8 cellular contexts compared by ENCODE assay signal in the genomic region with DNA sequence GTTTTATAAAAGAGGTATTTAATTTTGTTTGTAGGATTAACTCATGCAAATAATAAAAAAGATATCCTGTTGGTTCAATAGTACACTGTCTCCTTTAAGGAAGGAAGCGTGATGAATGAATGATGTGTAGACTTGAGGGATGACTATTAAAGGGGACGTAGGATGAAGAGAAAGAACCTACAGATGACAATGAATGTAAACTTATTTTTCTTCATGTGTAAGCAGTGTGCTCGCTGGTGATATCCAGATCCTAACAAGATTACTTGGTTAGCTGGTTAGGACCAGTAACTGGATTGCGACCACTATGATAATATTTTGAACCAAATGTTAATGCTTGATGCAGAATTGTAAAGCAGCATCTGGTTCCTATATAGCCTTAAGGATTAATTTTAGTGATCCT. TPM values are rescaled to one million over a fixed set of nuclear protein-coding genes. Genes with fewer than 3 reads are reported as not detected.
DNase-seq lines count a peak whose midpoint lies in the region; ATAC-seq, FAIRE-seq and TF ChIP-seq lines count a peak whose summit lies in the region.

No MANE protein-coding gene starts in this region.

- no peak overlapping the region for H3K27ac ChIP-seq in OCI-LY7 (ENCODE audit: low read depth, low read length, poor library complexity, severe bottlenecking)
- H3K27ac ChIP-seq in epithelial cell of prostate, result peak overlapping the region; percentile 98
- peak overlapping the region; percentile 99 for H3K27ac ChIP-seq in psoas muscle

- no peak for ATAC-seq in psoas muscle
- ATAC-seq in GM21360 (IDR thresholded peaks at IDR 0.05; ENCODE audit: unreplicated experiment), result no peak

- intact Hi-C loops in OCI-LY7 (cut with micrococcal nuclease; ENCODE audit: unreplicated experiment), result no loop called here
- intact Hi-C loops in psoas muscle (cut with DNase I), result no loop called here

- TF ChIP-seq CTCF in OCI-LY7 (conservative IDR thresholded peaks at IDR 0.05; ENCODE audit: low read length), result no peak
- TF ChIP-seq CTCF in psoas muscle (IDR thresholded peaks at IDR 0.05), result no peak

- peaks cover 45% of the 10 kb centered on the region for H3K4me1 ChIP-seq in OCI-LY7 (ENCODE audit: insufficient read depth, low read length, poor library complexity, severe bottlenecking)
- peaks cover 45% of the 10 kb centered on the region for H3K4me1 ChIP-seq in psoas muscle

- H2AFZ ChIP-seq in OCI-LY7 (ENCODE audit: low read length), result no peak overlapping the region

- no peak; the same call in 1 of the 2 replicates for TF ChIP-seq POLR2A in GM12891 (IDR thresholded peaks at IDR 0.05; ENCODE audit: low read depth, low read length)

- peak overlapping the region; percentile 81 for H3K4me2 ChIP-seq in OCI-LY7 (ENCODE audit: low read length)

- H3K9me3 ChIP-seq in OCI-LY7 (ENCODE audit: low read length) (no peaks in the 10 kb centered on the region), psoas muscle (no peaks in the 10 kb centered on the region)

- peaks cover 47% of the 10 kb centered on the region for H4K20me1 ChIP-seq in OCI-LY7 (ENCODE audit: insufficient read depth, low read length)

- CTCF ChIA-PET in OCI-LY7 (lab: Charles Lee; ENCODE audit: unreplicated experiment), result no interaction called here

- H3K9me2 ChIP-seq in OCI-LY7 (ENCODE audit: insufficient read depth, low read length), result no peaks in the 10 kb centered on the region

- no peaks in the 10 kb centered on the region for H3K27me3 ChIP-seq in psoas muscle (ENCODE audit: insufficient read depth in 3 of 3, low read length in 2 of 3)

- DNase-seq in GM12891 (ENCODE audit: insufficient read length, low spot score) (no peak), OCI-LY7 (ENCODE audit: low spot score) (peak; percentile 34), epithelial cell of prostate (ENCODE audit: low read depth, low spot score) (no peak), psoas muscle (no peak), GM19238 (ENCODE audit: insufficient read length, low spot score) (no peak), NCI-H187 treated with DMSO at 0.1 percent for 48 hours (lab: John Stamatoyannopoulos, UW) (no peak), GOT3 (lab: John Stamatoyannopoulos, UW) (no peak)

- POLR2A ChIA-PET in OCI-LY7 (lab: Charles Lee), result interaction anchor here (0.7 to 1.5 kb wide), 5 partner anchors 10 to 106 kb away, joined by 3 to 10 read pairs (median 3); no protein-coding TSS in a partner anchor

- WGBS in psoas muscle, 3 donors, result 32 to 44% (median 34%) methylated on average over 4 of the region's 4 CpGs

- H3K4me3 ChIP-seq in OCI-LY7 (ENCODE audit: low read depth, low read length, poor library complexity, severe bottlenecking) (peak overlapping the region; percentile 98), psoas muscle (peak overlapping the region; percentile 90)

- peak; percentile 52 for FAIRE-seq in GM12891 (lab: Jason Lieb, UNC)

- H3K79me2 ChIP-seq in OCI-LY7 (ENCODE audit: insufficient read depth, low read depth, low read length), result peaks cover 84% of the 10 kb centered on the region

- no TSS peak for BruUV-seq in OCI-LY7 (replicated peaks; lab: Mats Ljungman, UMichigan)

- H3K36me3 ChIP-seq in OCI-LY7 (ENCODE audit: insufficient read depth, low read length) (peaks cover 61% of the 10 kb centered on the region), psoas muscle (ENCODE audit: insufficient read depth in 1 of 2, low read depth in 1 of 2) (peaks cover 0 to 16% of the 10 kb centered on the region in 2 donors)

TF ChIP-seq in GM12891, 5 proteins besides CTCF, POLR2A, EP300 and RAD21:
- peak; percentile 52 for TF ChIP-seq POLR2AphosphoS5 (IDR thresholded peaks at IDR 0.05; ENCODE audit: low read depth, low read length)
- no peak for TF ChIP-seq PAX5 (IDR thresholded peaks at IDR 0.05; ENCODE audit: insufficient read depth, low read length, severe bottlenecking)

RNA-seq across cellular contexts. Expression of gene ARF6, which starts 2.6 kb away (rescaled TPM):
- polyA plus RNA-seq in GM12891 (2012; ENCODE audit: low read depth, missing spikeins), result 46.5 TPM
- 47.6 and 51.0 TPM in 2 replicates for total RNA-seq in OCI-LY7 (2014; rRNA removed; shearing (Covaris generic))
- total RNA-seq in OCI-LY7 (2022) (69.1 and 73.0 TPM in 2 replicates), psoas muscle (10 to 100 TPM; 19.0 to 37.4 (median 30.6) TPM)
- 10 to 100 TPM; 19.8 to 43.1 (median 26.9) TPM for polyA plus RNA-seq in psoas muscle

RNA-seq across cellular contexts. Expression of gene NEMF, which starts 42.9 kb away (rescaled TPM):
- 33.7 TPM for polyA plus RNA-seq in GM12891 (2012; ENCODE audit: low read depth, missing spikeins)
- 63.2 and 71.3 TPM in 2 replicates for total RNA-seq in OCI-LY7 (2014; rRNA removed; shearing (Covaris generic))
- 67.5 and 79.4 TPM in 2 replicates for total RNA-seq in OCI-LY7 (2022)
- 10 to 100 TPM; 52.8 to 68.3 (median 57.0) TPM for total RNA-seq in psoas muscle
- 10 to 100 TPM; 20.5 to 51.7 (median 20.9) TPM for polyA plus RNA-seq in psoas muscle
